1 cellular context compared by ENCODE assay signal in the genomic region with DNA sequence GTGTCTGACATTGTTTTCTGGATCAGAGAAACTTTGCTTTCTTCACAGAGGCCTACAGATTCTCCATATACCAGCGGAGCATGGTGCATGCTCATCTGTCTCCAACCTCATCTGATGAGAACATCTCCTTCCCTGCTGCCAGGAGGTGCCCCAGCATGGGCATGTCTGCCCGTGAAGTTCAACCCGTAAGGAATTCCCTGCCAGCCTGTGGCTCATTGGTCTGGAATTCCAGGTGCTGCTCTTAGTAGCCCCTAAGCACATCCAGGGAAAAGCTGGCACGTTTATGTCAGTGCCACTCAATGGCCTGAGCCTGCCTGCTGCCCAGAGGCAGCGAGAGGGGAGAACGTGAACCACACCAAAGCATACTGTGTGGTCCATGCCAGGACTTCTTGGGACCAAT.
TF ChIP-seq lines count a peak whose summit lies in the region.

No MANE protein-coding gene starts in this region.

TF ChIP-seq in IMR-90, 13 proteins besides CTCF, POLR2A, EP300 and RAD21:
- TF ChIP-seq BHLHE40 (IDR thresholded peaks at IDR 0.05; ENCODE audit: low read depth, low read length) (no peak), MXI1 (IDR thresholded peaks at IDR 0.05; ENCODE audit: borderline replicate concordance, low read depth, low read length) (no peak), USF2 (IDR thresholded peaks at IDR 0.05; ENCODE audit: low read depth, low read length) (no peak), MAZ (IDR thresholded peaks at IDR 0.05; ENCODE audit: borderline replicate concordance, low read depth, low read length) (no peak), SMC3 (IDR thresholded peaks at IDR 0.05; ENCODE audit: low read depth, low read length) (no peak), MAFK (IDR thresholded peaks at IDR 0.05; ENCODE audit: low read depth, low read length) (no peak), FOS (IDR thresholded peaks at IDR 0.05; ENCODE audit: low read depth, low read length) (no peak), CEBPB (IDR thresholded peaks at IDR 0.05; ENCODE audit: low read depth, low read length) (no peak), RCOR1 (IDR thresholded peaks at IDR 0.05; ENCODE audit: insufficient replicate concordance, low read length) (no peak), NFE2L2 (IDR thresholded peaks at IDR 0.05; ENCODE audit: low read depth, low read length) (no peak), RFX5 (IDR thresholded peaks at IDR 0.05; ENCODE audit: low read depth, low read length) (no peak)
TF ChIP-seq in IMR-90: peak in this region for 0.
